13 cellular contexts compared by ENCODE assay signal in the genomic region with DNA sequence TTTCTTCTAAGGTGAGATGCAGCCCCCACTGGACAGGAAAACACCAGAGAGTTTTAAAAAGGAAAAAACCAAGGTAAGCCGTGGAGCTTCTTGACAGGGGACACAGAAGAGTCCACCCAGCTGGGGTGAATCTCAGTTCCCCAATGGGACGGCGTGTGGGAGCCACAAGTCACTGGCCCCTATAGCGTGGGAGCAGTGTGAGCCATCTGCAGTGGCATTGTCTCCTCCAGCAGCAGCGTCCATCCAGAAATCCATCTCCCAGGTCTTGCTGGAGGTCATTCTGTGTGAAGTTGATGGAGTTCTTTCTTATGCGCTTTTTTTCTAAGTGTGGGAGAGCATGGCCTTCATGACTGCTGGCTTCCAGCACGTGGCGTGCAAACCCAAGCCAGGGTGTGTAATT.
"Had no signal": no experiment of that assay in that cellular context is flagged by ENCODE, and none has a peak within 500 bp of the region (broad histone marks: within the 10 kb centered on the region; RNA-seq: fewer than 3 reads in every experiment).

No MANE protein-coding gene starts in this region.

- H3K4me3 Mint-ChIP-seq: activated CD4-positive, alpha-beta T cell treated with anti-CD3 and anti-CD28 coated beads for 36 hours; activated naive CD4-positive, alpha-beta T cell treated with anti-CD3 and anti-CD28 coated beads for 36 hours had no signal

- H3K27me3 Mint-ChIP-seq: progenitor cell of endocrine pancreas had no signal

- H3K27ac ChIP-seq: sigmoid colon, uterus had no signal

- H3K4me1 ChIP-seq: sigmoid colon had no signal

- H3K27me3 ChIP-seq: sigmoid colon, testis, uterus had no signal

- H3K9me3 Mint-ChIP-seq: activated naive CD4-positive, alpha-beta T cell treated with anti-CD3 and anti-CD28 coated beads for 36 hours; activated naive CD8-positive, alpha-beta T cell treated with anti-CD3 and anti-CD28 coated beads, Interleukin-2, amount 10 ng/mL, durations not matched to agents 7 days and 5 days; activated T-cell treated with anti-CD3 and anti-CD28 coated beads, Interleukin-2, amount 50 U/mL, for 72 hours; natural killer cell had no signal

- H3K4me3 ChIP-seq: lung, sigmoid colon, testis, uterus had no signal

- DNase-seq: activated naive CD8-positive, alpha-beta T cell treated with anti-CD3 and anti-CD28 coated beads, Interleukin-2, amount 10 ng/mL, durations not matched to agents 7 days and 5 days; amniotic stem cell; foreskin melanocyte; kidney; sigmoid colon; uterus had no signal

- H3K27ac Mint-ChIP-seq: activated naive CD4-positive, alpha-beta T cell treated with anti-CD3 and anti-CD28 coated beads for 36 hours; activated naive CD8-positive, alpha-beta T cell treated with anti-CD3 and anti-CD28 coated beads, Interleukin-2, amount 10 ng/mL, durations not matched to agents 7 days and 5 days; progenitor cell of endocrine pancreas had no signal

- H3K36me3 ChIP-seq: sigmoid colon, uterus had no signal
